ENCODE assay signal across 8 cellular contexts in genomic region chr2:227163998-227164744, GRCh38. TPM values are rescaled to one million over a fixed set of nuclear protein-coding genes. Genes with fewer than 3 reads are reported as not detected.
DNase-seq lines count a peak whose midpoint lies in the region; ATAC-seq and TF ChIP-seq lines count a peak whose summit lies in the region.

Gene COL4A3, plus strand, starts transcription at chr2:227164624. Its CDS starts 103 bp downstream, at chr2:227164727.
Gene COL4A4, minus strand, starts transcription at chr2:227164205. Its CDS starts 16,722 bp downstream, at chr2:227147483.

- H3K36me3 Mint-ChIP-seq in MCF 10A (ENCODE audit: insufficient read depth, unreplicated experiment) = no peaks in the 10 kb centered on the region

- H3K4me1 ChIP-seq in thymus (ENCODE audit: control insufficient read depth, insufficient read depth, low read length) = no peaks in the 10 kb centered on the region

- H3K4me1 Mint-ChIP-seq in MCF 10A (ENCODE audit: insufficient read depth, unreplicated experiment) = no peaks in the 10 kb centered on the region

- H3K4me3 Mint-ChIP-seq in MCF 10A (ENCODE audit: unreplicated experiment) = peak within 1 kb of the TSS; percentile 71

- peak; percentile 49 for DNase-seq in stimulated activated CD4-positive, alpha-beta T cell treated with anti-CD3 and anti-CD28 coated beads, Interleukin-15, amount 100 ng/mL, for 24 hours
- no peak for DNase-seq in stimulated activated CD4-positive, alpha-beta T cell treated with anti-CD3 and anti-CD28 coated beads, Interleukin-1b, Interleukin-23, amount 100 ng/mL, for 48 hours
- DNase-seq in HEK293T (ENCODE audit: extremely low spot score) = peak; percentile 52
- peak; percentile 12 to 53 for DNase-seq in NCI-H1930 (lab: John Stamatoyannopoulos, UW)
- peak; percentile 43 for DNase-seq in MCF 10A (ENCODE audit: unreplicated experiment)
- DNase-seq in left lobe of liver (ENCODE audit: low spot score) = peak; percentile 51
- DNase-seq in occipital lobe (lab: John Stamatoyannopoulos, UW) = no peak

- H3K27me3 ChIP-seq in thymus (ENCODE audit: control insufficient read depth, insufficient read depth) = peaks cover 35% of the 10 kb centered on the region

- peak; percentile 86 for ATAC-seq in left lobe of liver

- WGBS in thymus = 1% methylated on average over 76 of the region's 76 CpGs

- H3K9me3 ChIP-seq in thymus (ENCODE audit: control insufficient read depth) = no peaks in the 10 kb centered on the region

- peaks cover 42% of the 10 kb centered on the region for H3K27me3 Mint-ChIP-seq in MCF 10A (ENCODE audit: insufficient read depth, unreplicated experiment)

- no TSS peak for BruUV-seq in MCF 10A (replicated peaks; lab: Mats Ljungman, UMichigan)

- H3K9me3 Mint-ChIP-seq in MCF 10A (ENCODE audit: unreplicated experiment) = peaks cover 6% of the 10 kb centered on the region

- peak within 1 kb of the TSS; percentile 0 for H3K27ac ChIP-seq in thymus (ENCODE audit: low read depth)

- TF ChIP-seq CTCF in MCF 10A (IDR thresholded peaks at IDR 0.05; ENCODE audit: unreplicated experiment) = no peak

- H3K36me3 ChIP-seq in thymus (ENCODE audit: control insufficient read depth, insufficient read depth) = no peaks in the 10 kb centered on the region

- CTCF ChIA-PET in HEK293T (lab: Yijun Ruan, JAX) (no interaction called here), MCF 10A (lab: Yijun Ruan, JAX) (interaction anchor here (0.7 to 3.5 kb wide), 3 partner anchors 13 to 211 kb away, joined by 3 to 15 read pairs (median 3); no protein-coding TSS in a partner anchor)

- peak within 1 kb of the TSS; percentile 36 for H3K4me3 ChIP-seq in thymus (ENCODE audit: low read length)

- intact Hi-C loops in MCF 10A (cut with micrococcal nuclease) = no loop called here

- H3K27ac Mint-ChIP-seq in MCF 10A (ENCODE audit: low read depth, unreplicated experiment) = no peak within 1 kb of the TSS

- POLR2A ChIA-PET in HEK293T (lab: Yijun Ruan, JAX) = no interaction called here
- POLR2A ChIA-PET in MCF 10A (lab: Yijun Ruan, JAX) = interaction anchor here (1.2 kb wide), 1 partner anchor 63 kb away, joined by 3 read pairs; no protein-coding TSS in a partner anchor

TF ChIP-seq in HEK293T, 16 proteins besides CTCF, POLR2A, EP300 and RAD21:
- TF ChIP-seq SP1 (IDR thresholded peaks at IDR 0.05) = no peak
- peak; percentile 81 for TF ChIP-seq L3MBTL2 (conservative IDR thresholded peaks at IDR 0.05)

RNA-seq across cellular contexts. Expression of gene COL4A3, which starts in this region (rescaled TPM):
- total RNA-seq in MCF 10A (2022) = 0.12 and 0.49 TPM in 2 replicates
- 0.55 TPM for total RNA-seq in left lobe of liver
- polyA plus RNA-seq in thymus = 2.5 TPM
- total RNA-seq in occipital lobe = 0.16 TPM

RNA-seq across cellular contexts. Expression of gene COL4A4, which starts in this region (rescaled TPM):
- total RNA-seq in MCF 10A (2022) (0.25 and 0.30 TPM in 2 replicates), left lobe of liver (2.1 TPM), occipital lobe (0.78 TPM)
- polyA plus RNA-seq in thymus = 1.6 TPM

Comparison
In these comparisons a context has a peak if more than half of its experiments do, and no peak if none do; other contexts are left out.
1. DNase-seq: peak in stimulated activated CD4-positive, alpha-beta T cell treated with anti-CD3 and anti-CD28 coated beads, Interleukin-15, amount 100 ng/mL, for 24 hours (single experiment), HEK293T (single experiment), NCI-H1930 (2 of 2) and left lobe of liver (single experiment); none in stimulated activated CD4-positive, alpha-beta T cell treated with anti-CD3 and anti-CD28 coated beads, Interleukin-1b, Interleukin-23, amount 100 ng/mL, for 48 hours (single experiment) and occipital lobe (single experiment).
2. Peak in DNase-seq in MCF 10A; RNA of the genes that start here not detected or under 1 TPM.